18 cellular contexts compared by ENCODE assay signal in genomic region chr5:160835376-160835775, GRCh38. TPM values are rescaled to one million over a fixed set of nuclear protein-coding genes. Genes with fewer than 3 reads are reported as not detected.
DNase-seq lines count a peak whose midpoint lies in the region; ATAC-seq and TF ChIP-seq lines count a peak whose summit lies in the region.
"Had no signal": no experiment of that assay in that cellular context is flagged by ENCODE, and none has a peak within 500 bp of the region (broad histone marks: within the 10 kb centered on the region; RNA-seq: fewer than 3 reads in every experiment).

No MANE protein-coding gene starts in this region.

- peak; percentile 23 for ATAC-seq in GM18498 (IDR thresholded peaks at IDR 0.05; ENCODE audit: unreplicated experiment)
- ATAC-seq in GM19468 (IDR thresholded peaks at IDR 0.05; ENCODE audit: extremely low read depth, unreplicated experiment): peak; percentile 8
- peak; percentile 45 for ATAC-seq in HG03135 (IDR thresholded peaks at IDR 0.05; ENCODE audit: unreplicated experiment)

- intact Hi-C loops in prostate gland (cut with DNase I) (no loop called here), tibial artery (cut with DNase I; ENCODE audit: low total_unique reads) (no loop called here), adrenal gland (cut with DNase I) (no loop called here)

- H3K4me1 ChIP-seq in prostate gland (replicated peaks): no peaks in the 10 kb centered on the region
- no peaks in the 10 kb centered on the region for H3K4me1 ChIP-seq in tibial artery
- no peaks in the 10 kb centered on the region for H3K4me1 ChIP-seq in adrenal gland (replicated peaks in 1 of 2)

- H3K27me3 ChIP-seq in prostate gland (replicated peaks; ENCODE audit: insufficient read depth) (no peaks in the 10 kb centered on the region), tibial artery (no peaks in the 10 kb centered on the region), MG63 (no peaks in the 10 kb centered on the region), adrenal gland (no peaks in the 10 kb centered on the region)
- H3K27me3 ChIP-seq: cardiac muscle cell had no signal

- H3K9me3 ChIP-seq in prostate gland (no peaks in the 10 kb centered on the region), tibial artery (peaks cover 0 to 10% (median 8%) of the 10 kb centered on the region in 3 donors), MG63 (0 out of 2 replicates have a peak, but pooled peaks cover 2% of the 10 kb centered on the region), adrenal gland (replicated peaks in 1 of 3) (no peaks in the 10 kb centered on the region)
- H3K9me3 ChIP-seq: SK-N-SH, thoracic aorta had no signal

- DNase-seq in RPMI8226 (peak; percentile 20), prostate gland (ENCODE audit: low spot score) (no peak), tibial artery (no peak), MG63 (no peak), adrenal gland (no peak)
- DNase-seq: ACHN; activated naive CD4-positive, alpha-beta T cell; COR-L47; head of caudate nucleus; kidney glomerular epithelial cell; SK-N-SH; stimulated activated CD4-positive, alpha-beta T cell treated with anti-CD3 and anti-CD28 coated beads, Interleukin-12 subunit alpha, Interleukin-12 subunit beta, amount 100 ng/mL, for 4 hours had no signal

- TF ChIP-seq POLR2A in prostate gland (IDR thresholded peaks at IDR 0.05) (no peak), adrenal gland (IDR thresholded peaks at IDR 0.05) (no peak)

- no peak overlapping the region for H3K27ac ChIP-seq in prostate gland
- no peak overlapping the region for H3K27ac ChIP-seq in tibial artery
- no peak overlapping the region for H3K27ac ChIP-seq in adrenal gland
- H3K27ac ChIP-seq: cardiac muscle cell, thoracic aorta had no signal

- TF ChIP-seq CTCF in prostate gland (IDR thresholded peaks at IDR 0.05) (no peak), tibial artery (IDR thresholded peaks at IDR 0.05) (no peak), adrenal gland (IDR thresholded peaks at IDR 0.05) (no peak)

- H3K4me3 ChIP-seq in prostate gland: no peak overlapping the region
- no peak overlapping the region for H3K4me3 ChIP-seq in tibial artery
- H3K4me3 ChIP-seq in MG63: no peak overlapping the region
- H3K4me3 ChIP-seq in adrenal gland: no peak overlapping the region
- H3K4me3 ChIP-seq: cardiac muscle cell, thoracic aorta had no signal

- no peaks in the 10 kb centered on the region for H3K36me3 ChIP-seq in prostate gland
- H3K36me3 ChIP-seq in tibial artery: no peaks in the 10 kb centered on the region
- no peaks in the 10 kb centered on the region for H3K36me3 ChIP-seq in MG63
- H3K36me3 ChIP-seq in adrenal gland (replicated peaks in 1 of 2): no peaks in the 10 kb centered on the region
- H3K36me3 ChIP-seq: cardiac muscle cell, thoracic aorta had no signal

RNA-seq across cellular contexts. Expression of gene ATP10B, which starts 16.6 kb away (rescaled TPM):
- total RNA-seq in prostate gland: under 1 TPM in 1 of 2 donors, not detected in 1; 0.74 TPM
- total RNA-seq in MG63 (2014; rRNA removed; shearing (Covaris generic); ENCODE audit: low replicate concordance): not detected in 2 replicates
- total RNA-seq in adrenal gland: under 1 TPM in 5 of 8 donors, not detected in 3; 0.07 to 0.35 (median 0.15) TPM
- under 1 TPM in 2 of 3 donors, not detected in 1; 0.03 to 0.08 TPM for polyA plus RNA-seq in adrenal gland
- total RNA-seq: posterior vena cava had no signal
- polyA plus RNA-seq: cardiac muscle cell, SK-N-SH had no signal
